Comparison of ENCODE assay signal across 22 cellular contexts in genomic region chr1:170678196-170678595, GRCh38. TPM values are rescaled to one million over a fixed set of nuclear protein-coding genes. Genes with fewer than 3 reads are reported as not detected.
DNase-seq lines count a peak whose midpoint lies in the region; ATAC-seq and TF ChIP-seq lines count a peak whose summit lies in the region.
"Had no signal": no experiment of that assay in that cellular context is flagged by ENCODE, and none has a peak within 500 bp of the region (broad histone marks: within the 10 kb centered on the region; RNA-seq: fewer than 3 reads in every experiment).

No MANE protein-coding gene starts in this region.

- peaks cover 20 to 56% (median 25%) of the 10 kb centered on the region in 3 donors for H3K4me1 ChIP-seq in skeletal muscle tissue (ENCODE audit: control insufficient read depth in 3 of 3, insufficient read depth in 3 of 3, low read length in 3 of 3)
- H3K4me1 ChIP-seq: Peyer's patch had no signal

- no peaks in the 10 kb centered on the region for H3K27me3 ChIP-seq in skeletal muscle tissue (ENCODE audit: control insufficient read depth in 3 of 3, insufficient read depth in 3 of 3, low read length in 3 of 3)
- H3K27me3 ChIP-seq: Peyer's patch had no signal

- TF ChIP-seq CTCF in fibroblast of mammary gland (conservative IDR thresholded peaks at IDR 0.05; ENCODE audit: control insufficient read depth, insufficient read depth, low read depth, low read length), result no peak

- intact Hi-C loops in activated T-helper 1 cell treated with anti-CD3 and anti-CD28 coated beads, Interleukin-12 subunit alpha, Interleukin-12 subunit beta, Interleukin-2, Interleukin-4 antibody, amounts not matched to agents 30 ng/mL and 10 ng/mL and 1 ng/mL, durations not matched to agents 14 hours and 24 hours and 36 hours (cut with micrococcal nuclease), result no loop called here

- H3K4me3 Mint-ChIP-seq in activated T-helper 1 cell treated with anti-CD3 and anti-CD28 coated beads, Interleukin-12 subunit alpha, Interleukin-12 subunit beta, Interleukin-2, Interleukin-4 antibody, amounts not matched to agents 30 ng/mL and 10 ng/mL and 1 ng/mL, durations not matched to agents 14 hours and 24 hours and 36 hours, result no peak overlapping the region
- H3K4me3 Mint-ChIP-seq: activated CD4-positive, alpha-beta memory T cell treated with anti-CD3 and anti-CD28 coated beads for 36 hours; CD4-positive, alpha-beta memory T cell; neural crest cell; WTC11 had no signal

- no peak overlapping the region for H3K27ac Mint-ChIP-seq in activated T-helper 1 cell treated with anti-CD3 and anti-CD28 coated beads, Interleukin-12 subunit alpha, Interleukin-12 subunit beta, Interleukin-2, Interleukin-4 antibody, amounts not matched to agents 30 ng/mL and 10 ng/mL and 1 ng/mL, durations not matched to agents 14 hours and 24 hours and 36 hours
- H3K27ac Mint-ChIP-seq: activated CD4-positive, alpha-beta memory T cell treated with anti-CD3 and anti-CD28 coated beads for 36 hours; CD4-positive, alpha-beta memory T cell; progenitor cell of endocrine pancreas; WTC11 had no signal

- no peaks in the 10 kb centered on the region for H3K9me3 Mint-ChIP-seq in activated T-helper 1 cell treated with anti-CD3 and anti-CD28 coated beads, Interleukin-12 subunit alpha, Interleukin-12 subunit beta, Interleukin-2, Interleukin-4 antibody, amounts not matched to agents 30 ng/mL and 10 ng/mL and 1 ng/mL, durations not matched to agents 14 hours and 24 hours and 36 hours
- H3K9me3 Mint-ChIP-seq: activated CD4-positive, alpha-beta memory T cell treated with anti-CD3 and anti-CD28 coated beads for 36 hours; CD4-positive, alpha-beta memory T cell; neural crest cell had no signal

- no peaks in the 10 kb centered on the region for H3K36me3 ChIP-seq in skeletal muscle tissue (ENCODE audit: control insufficient read depth in 3 of 3, insufficient read depth in 3 of 3, low read length in 3 of 3)
- H3K36me3 ChIP-seq: Peyer's patch had no signal

- H3K36me3 Mint-ChIP-seq in activated T-helper 1 cell treated with anti-CD3 and anti-CD28 coated beads, Interleukin-12 subunit alpha, Interleukin-12 subunit beta, Interleukin-2, Interleukin-4 antibody, amounts not matched to agents 30 ng/mL and 10 ng/mL and 1 ng/mL, durations not matched to agents 14 hours and 24 hours and 36 hours (ENCODE audit: low read depth), result no peaks in the 10 kb centered on the region
- H3K36me3 Mint-ChIP-seq: activated CD4-positive, alpha-beta memory T cell treated with anti-CD3 and anti-CD28 coated beads for 36 hours; CD4-positive, alpha-beta memory T cell; WTC11 had no signal

- no peak for ATAC-seq in GM21737 (IDR thresholded peaks at IDR 0.05; ENCODE audit: unreplicated experiment)
- ATAC-seq: GM12878, WTC11 had no signal

- no peak overlapping the region for H3K4me3 ChIP-seq in fibroblast of mammary gland (ENCODE audit: control insufficient read depth, low read depth, low read length)
- no peak overlapping the region for H3K4me3 ChIP-seq in skeletal muscle tissue (ENCODE audit: low read length in 3 of 3)
- H3K4me3 ChIP-seq: GM12878, Peyer's patch had no signal

- no peak overlapping the region for H3K9ac ChIP-seq in skeletal muscle tissue (ENCODE audit: low read depth in 1 of 3, low read length in 3 of 3)

- DNase-seq in AG20443 (ENCODE audit: low spot score), result peak; percentile 39
- DNase-seq in NCI-H446 treated with DMSO at 0.1 percent for 48 hours (lab: John Stamatoyannopoulos, UW), result peak; percentile 32
- peak; percentile 91 for DNase-seq in fibroblast of mammary gland (ENCODE audit: low read depth)
- DNase-seq in amniotic stem cell (lab: John Stamatoyannopoulos, UW), result no peak
- DNase-seq in activated T-helper 1 cell treated with anti-CD3 and anti-CD28 coated beads, Interleukin-12 subunit alpha, Interleukin-12 subunit beta, Interleukin-2, Interleukin-4 antibody, amounts not matched to agents 30 ng/mL and 10 ng/mL and 1 ng/mL, durations not matched to agents 14 hours and 24 hours and 36 hours (ENCODE audit: low spot score), result no peak
- DNase-seq: activated CD4-positive, alpha-beta memory T cell treated with anti-CD3 and anti-CD28 coated beads for 36 hours; activated gamma-delta T cell; amygdala; caudate nucleus; CD4-positive, alpha-beta memory T cell; NCI-H2081; NCI-H510A; Peyer's patch; stimulated activated CD8-positive, alpha-beta memory T cell treated with anti-CD3 and anti-CD28 coated beads, Interleukin-4, amount 100 ng/mL, for 48 hours had no signal

- peaks cover 24% of the 10 kb centered on the region for H3K27me3 Mint-ChIP-seq in activated T-helper 1 cell treated with anti-CD3 and anti-CD28 coated beads, Interleukin-12 subunit alpha, Interleukin-12 subunit beta, Interleukin-2, Interleukin-4 antibody, amounts not matched to agents 30 ng/mL and 10 ng/mL and 1 ng/mL, durations not matched to agents 14 hours and 24 hours and 36 hours (ENCODE audit: insufficient read depth)

- no peaks in the 10 kb centered on the region for H3K9me3 ChIP-seq in skeletal muscle tissue (ENCODE audit: control insufficient read depth in 3 of 3, low read length in 3 of 3)
- H3K9me3 ChIP-seq: Peyer's patch had no signal

- H3K4me1 Mint-ChIP-seq in activated T-helper 1 cell treated with anti-CD3 and anti-CD28 coated beads, Interleukin-12 subunit alpha, Interleukin-12 subunit beta, Interleukin-2, Interleukin-4 antibody, amounts not matched to agents 30 ng/mL and 10 ng/mL and 1 ng/mL, durations not matched to agents 14 hours and 24 hours and 36 hours (ENCODE audit: low read depth), result no peaks in the 10 kb centered on the region
- H3K4me1 Mint-ChIP-seq: CD4-positive, alpha-beta memory T cell had no signal

- H3K27ac ChIP-seq in skeletal muscle tissue (ENCODE audit: low read depth, low read length), result peak overlapping the region; percentile 61
- H3K27ac ChIP-seq: Peyer's patch had no signal

RNA-seq across cellular contexts. Expression of gene PRRX1, which starts 14.3 kb away (rescaled TPM):
- total RNA-seq in skeletal muscle tissue, result 127 TPM
- not detected in 2 replicates for total RNA-seq in activated T-helper 1 cell treated with anti-CD3 and anti-CD28 coated beads, Interleukin-12 subunit alpha, Interleukin-12 subunit beta, Interleukin-2, Interleukin-4 antibody, amounts not matched to agents 30 ng/mL and 10 ng/mL and 1 ng/mL, durations not matched to agents 14 hours and 24 hours and 36 hours
- total RNA-seq: activated CD4-positive, alpha-beta memory T cell treated with anti-CD3 and anti-CD28 coated beads for 36 hours; CD4-positive, alpha-beta memory T cell; HT1080; T-helper 2 cell treated with Interferon-gamma antibody and Interleukin-4, amounts not matched to agents 100 ng/mL and 5 ng/mL, for 36 hours had no signal

Comparison
In these comparisons a context has a peak if more than half of its experiments do, and no peak if none do; other contexts are left out.
1. DNase-seq: peak in AG20443 (single experiment), NCI-H446 treated with DMSO at 0.1 percent for 48 hours (single experiment) and fibroblast of mammary gland (single experiment); none in amniotic stem cell (single experiment) and activated T-helper 1 cell treated with anti-CD3 and anti-CD28 coated beads, Interleukin-12 subunit alpha, Interleukin-12 subunit beta, Interleukin-2, Interleukin-4 antibody, amounts not matched to agents 30 ng/mL and 10 ng/mL and 1 ng/mL, durations not matched to agents 14 hours and 24 hours and 36 hours (single experiment).
2. RNA of gene PRRX1, which starts 14.3 kb away (total RNA-seq): 127 TPM in skeletal muscle tissue (single experiment); not detected in activated T-helper 1 cell treated with anti-CD3 and anti-CD28 coated beads, Interleukin-12 subunit alpha, Interleukin-12 subunit beta, Interleukin-2, Interleukin-4 antibody, amounts not matched to agents 30 ng/mL and 10 ng/mL and 1 ng/mL, durations not matched to agents 14 hours and 24 hours and 36 hours; every median in the first group is over 100 times any median in the second.